ENCODE assay signal across 11 cellular contexts in genomic region chr12:14216405-14217294, GRCh38.
DNase-seq lines count a peak whose midpoint lies in the region; ATAC-seq, FAIRE-seq and TF ChIP-seq lines count a peak whose summit lies in the region.
"Had no signal": no experiment of that assay in that cellular context is flagged by ENCODE, and none has a peak within 500 bp of the region (broad histone marks: within the 10 kb centered on the region; RNA-seq: fewer than 3 reads in every experiment).

No MANE protein-coding gene starts in this region.

- H3K4me2 ChIP-seq in OCI-LY3 (ENCODE audit: low read length): peak overlapping the region; percentile 46
- H3K4me2 ChIP-seq in H1 (ENCODE audit: insufficient read depth in 1 of 2, low read depth in 2 of 2, low read length in 2 of 2): no peak overlapping the region

- no peak overlapping the region for H3K4ac ChIP-seq in H1 (replicated peaks; ENCODE audit: insufficient read length, low read depth, low read length)

- TF ChIP-seq RAD21 in H1 (IDR thresholded peaks at IDR 0.05 in 1 of 2, conservative IDR thresholded peaks at IDR 0.05 in 1 of 2; ENCODE audit: low read depth in 2 of 2, low read length in 2 of 2): no peak

- 89% methylated on average over 12 of the region's 12 CpGs; no CpG with 5 or more reads in 1 of the 2 experiments for WGBS in H1 (ENCODE audit: extremely low coverage in 1 of 2, insufficient coverage in 1 of 2, insufficient read length in 1 of 2, insufficient replicate concordance in 2 of 2, low coverage in 1 of 2, low lambda C conversion rate in 2 of 2, missing lambda C conversion rate in 1 of 2), 2 experiments
- WGBS in suprapubic skin: 79% methylated on average over 12 of the region's 12 CpGs

- H3K9ac ChIP-seq in OCI-LY3 (ENCODE audit: low read length) (no peak overlapping the region; the same call in 1 of the 2 replicates), H1 (replicated peaks in 1 of 4; ENCODE audit: extremely low read depth in 1 of 4, low read depth in 3 of 4, low read length in 3 of 4) (no peak overlapping the region)

- POLR2A ChIA-PET in H1 (lab: Charles Lee; ENCODE audit: partially characterized antibody): no interaction called here

- ATAC-seq in HG02623 (IDR thresholded peaks at IDR 0.05; ENCODE audit: unreplicated experiment) (no peak), HG03469 (IDR thresholded peaks at IDR 0.05; ENCODE audit: unreplicated experiment) (no peak)

- no peaks in the 10 kb centered on the region for H3K79me1 ChIP-seq in H1 (ENCODE audit: low read depth, low read length)

- no peak overlapping the region for H2BK120ac ChIP-seq in H1 (replicated peaks; ENCODE audit: low read depth, low read length)

- H2BK5ac ChIP-seq in H1 (ENCODE audit: low read depth, low read length): no peak overlapping the region

- peak overlapping the region; percentile 20; the same call in 1 of the 2 replicates for H3K27ac ChIP-seq in OCI-LY3 (ENCODE audit: low read length)
- no peak overlapping the region for H3K27ac ChIP-seq in H1 (ENCODE audit: low read depth, low read length)
- H3K27ac ChIP-seq in suprapubic skin: no peak overlapping the region
- H3K27ac ChIP-seq: brain microvascular endothelial cell had no signal

- H3K14ac ChIP-seq in H1 (ENCODE audit: insufficient read length): no peak overlapping the region

- TF ChIP-seq CTCF in OCI-LY3 (IDR thresholded peaks at IDR 0.05; ENCODE audit: low read depth, low read length): no peak
- no peak for TF ChIP-seq CTCF in H1 (IDR thresholded peaks at IDR 0.05; ENCODE audit: control extremely low read depth in 1 of 3, insufficient read depth in 1 of 3, low read depth in 1 of 3, low read length in 3 of 3)
- TF ChIP-seq CTCF in suprapubic skin (IDR thresholded peaks at IDR 0.05): no peak

- DNase-seq in NCI-H1092 treated with DMSO at 0.1 percent for 48 hours (lab: John Stamatoyannopoulos, UW) (peak; percentile 16), NCI-H1092 (lab: John Stamatoyannopoulos, UW) (no peak), H1 (ENCODE audit: low read depth in 1 of 2, low spot score in 2 of 2) (peak in 1 of 2 experiments; percentile 13), renal cortical epithelial cell (ENCODE audit: low read depth) (peak; percentile 16), suprapubic skin (ENCODE audit: low spot score in 2 of 2) (no peak)
- DNase-seq: brain microvascular endothelial cell, NCI-H524 treated with DMSO at 0.1 percent for 48 hours had no signal

- no peak overlapping the region for H4K8ac ChIP-seq in H1 (ENCODE audit: extremely low read depth, insufficient read depth, low read length)

- peak overlapping the region; percentile 43 for H3K4me3 ChIP-seq in OCI-LY3 (ENCODE audit: low read length)
- no peak overlapping the region for H3K4me3 ChIP-seq in H1 (ENCODE audit: extremely low read depth in 1 of 4, insufficient read depth in 2 of 4, low read depth in 3 of 4, low read length in 4 of 4)
- H3K4me3 ChIP-seq in suprapubic skin: no peak overlapping the region

- H3K9me3 ChIP-seq in OCI-LY3 (ENCODE audit: insufficient read depth, low read length) (peaks cover 23% of the 10 kb centered on the region), H1 (ENCODE audit: insufficient read depth in 2 of 2, low read depth in 1 of 2, low read length in 1 of 2) (no peaks in the 10 kb centered on the region), suprapubic skin (no peaks in the 10 kb centered on the region)

- H4K20me1 ChIP-seq in OCI-LY3 (ENCODE audit: insufficient read depth, low read length): no peaks in the 10 kb centered on the region
- H4K20me1 ChIP-seq in H1 (replicated peaks in 1 of 2; ENCODE audit: control insufficient read depth in 1 of 2, insufficient read depth in 2 of 2, low read length in 2 of 2): no peaks in the 10 kb centered on the region

- no peak overlapping the region for H4K91ac ChIP-seq in H1 (replicated peaks; ENCODE audit: insufficient read length, low read length)

- H3K36me3 ChIP-seq in OCI-LY3 (replicated peaks; ENCODE audit: low read depth, low read length) (peaks cover 11% of the 10 kb centered on the region), H1 (ENCODE audit: control insufficient read depth in 2 of 4, insufficient read depth in 4 of 4, low read length in 3 of 4) (no peaks in the 10 kb centered on the region), suprapubic skin (no peaks in the 10 kb centered on the region)
- H3K36me3 ChIP-seq: brain microvascular endothelial cell had no signal

- H2AK5ac ChIP-seq in H1 (ENCODE audit: low read depth, low read length): no peak overlapping the region

- H3K4me1 ChIP-seq in OCI-LY3 (ENCODE audit: low read length) (peaks cover 19% of the 10 kb centered on the region), H1 (replicated peaks in 1 of 4; ENCODE audit: control insufficient read depth in 3 of 4, insufficient read depth in 4 of 4, low read length in 3 of 4) (peaks cover 0 to 7% (median 0%) of the 10 kb centered on the region in 4 experiments; a peak in 2 of 7 replicates), suprapubic skin (peaks cover 8% of the 10 kb centered on the region)

- H2BK20ac ChIP-seq in H1 (ENCODE audit: low read length): no peak overlapping the region

- no peak overlapping the region for H4K5ac ChIP-seq in H1 (ENCODE audit: insufficient read length, low read depth, low read length)

- H2AFZ ChIP-seq in OCI-LY3 (ENCODE audit: low read depth, low read length) (peak overlapping the region; percentile 55), H1 (ENCODE audit: low read length) (peak overlapping the region; percentile 93)

- TF ChIP-seq POLR2A in H1 (IDR thresholded peaks at IDR 0.05; ENCODE audit: control extremely low read depth in 1 of 2, low read depth in 2 of 2, low read length in 2 of 2): no peak
- no peak for TF ChIP-seq POLR2A in suprapubic skin (IDR thresholded peaks at IDR 0.05)

- H3K23me2 ChIP-seq in H1 (ENCODE audit: low read depth, low read length): no peaks in the 10 kb centered on the region

- H3K27me3 ChIP-seq in OCI-LY3 (ENCODE audit: low read depth, low read length) (no peaks in the 10 kb centered on the region), H1 (replicated peaks in 1 of 4; ENCODE audit: control insufficient read depth in 3 of 4, extremely low read depth in 1 of 4, insufficient read depth in 3 of 4, low read length in 3 of 4) (no peaks in the 10 kb centered on the region; a peak in 1 of 7 replicates), suprapubic skin (no peaks in the 10 kb centered on the region)
- H3K27me3 ChIP-seq: brain microvascular endothelial cell had no signal

- no peak for FAIRE-seq in H1 (lab: Jason Lieb, UNC)
- FAIRE-seq: A204.1 had no signal

- H3K23ac ChIP-seq in H1 (ENCODE audit: insufficient read length): no peak overlapping the region

- CTCF ChIA-PET in H1 (lab: Charles Lee; ENCODE audit: partially characterized antibody): interaction anchor here (1.2 kb wide), 1 partner anchor 31 kb away, joined by 3 read pairs; no protein-coding TSS in a partner anchor

- no peak overlapping the region for H3K56ac ChIP-seq in H1 (replicated peaks; ENCODE audit: insufficient read length, low read depth, low read length)

- no peak overlapping the region for H3K18ac ChIP-seq in H1 (ENCODE audit: extremely low read depth, low read length)

- no peak overlapping the region for H2BK12ac ChIP-seq in H1 (ENCODE audit: low read depth, low read length)

- no peak overlapping the region for H2BK15ac ChIP-seq in H1 (ENCODE audit: low read length)

- H3K79me2 ChIP-seq in OCI-LY3 (ENCODE audit: low read length) (no peaks in the 10 kb centered on the region), H1 (ENCODE audit: control insufficient read depth in 1 of 2, insufficient read depth in 2 of 2, low read length in 2 of 2) (no peaks in the 10 kb centered on the region)

- no peak for TF ChIP-seq EP300 in H1 (IDR thresholded peaks at IDR 0.05; ENCODE audit: borderline replicate concordance in 1 of 2, low read depth in 2 of 2, low read length in 2 of 2)
- no peak for TF ChIP-seq EP300 in suprapubic skin (IDR thresholded peaks at IDR 0.05)

TF ChIP-seq in H1, 55 proteins besides CTCF, POLR2A, EP300 and RAD21:
- TF ChIP-seq SIRT6 (IDR thresholded peaks at IDR 0.05; ENCODE audit: low read length): no peak

Comparison
In these comparisons a context has a peak if more than half of its experiments do, and no peak if none do; other contexts are left out.
1. DNase-seq: peak in NCI-H1092 treated with DMSO at 0.1 percent for 48 hours (single experiment) and renal cortical epithelial cell (single experiment); none in NCI-H1092 (single experiment) and suprapubic skin (0 of 2).